7 cellular contexts compared by ENCODE assay signal in the genomic region with DNA sequence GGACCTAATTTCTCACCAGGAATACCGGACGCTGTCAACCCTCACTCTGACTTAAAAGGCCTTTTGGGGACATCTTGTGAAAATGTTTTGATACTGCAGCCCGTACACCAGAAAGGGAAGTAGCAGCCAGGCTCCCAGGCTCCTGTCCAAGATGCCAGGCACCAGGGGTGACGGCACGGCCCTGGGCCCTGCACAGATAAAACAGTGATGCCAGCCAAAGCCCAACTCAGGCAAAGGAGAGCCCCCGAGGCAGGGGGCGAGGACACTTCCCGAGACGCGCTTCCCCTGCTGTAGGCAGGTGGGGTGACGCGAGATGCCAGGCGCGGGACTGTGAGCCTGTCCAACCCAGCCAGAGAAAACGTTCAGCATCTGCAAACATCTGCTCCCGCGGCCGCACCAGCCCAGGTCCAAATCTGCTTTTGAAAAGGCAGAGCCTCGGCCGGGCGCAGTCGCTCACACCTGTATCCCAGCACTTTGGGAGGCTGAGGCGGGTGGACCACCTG. TPM values are rescaled to one million over a fixed set of nuclear protein-coding genes. Genes with fewer than 3 reads are reported as not detected.
DNase-seq lines count a peak whose midpoint lies in the region; ATAC-seq and TF ChIP-seq lines count a peak whose summit lies in the region.

No MANE protein-coding gene starts in this region.

- H3K4me1 ChIP-seq in thoracic aorta (ENCODE audit: control insufficient read depth in 1 of 2, low read depth in 2 of 2), result peaks cover 0 to 6% of the 10 kb centered on the region in 2 donors

- H3K36me3 ChIP-seq in thoracic aorta, result no peaks in the 10 kb centered on the region

- H3K27me3 Mint-ChIP-seq in HFFc6 (ENCODE audit: insufficient read depth), result no peaks in the 10 kb centered on the region

- peak overlapping the region; percentile 35 for H3K4me3 ChIP-seq in thoracic aorta

- no peaks in the 10 kb centered on the region for H3K9me3 ChIP-seq in thoracic aorta

- peak; percentile 50 for ATAC-seq in thoracic aorta (ENCODE audit: insufficient number of reproducible peaks, low FRiP score, low read depth)

- H3K4me1 Mint-ChIP-seq in HFFc6 (ENCODE audit: low read depth), result no peaks in the 10 kb centered on the region

- no peaks in the 10 kb centered on the region for H3K36me3 Mint-ChIP-seq in HFFc6 (ENCODE audit: low read depth)

- H3K27me3 ChIP-seq in thoracic aorta (replicated peaks; ENCODE audit: insufficient read depth), result no peaks in the 10 kb centered on the region

- DNase-seq in HFFc6, result peak; percentile 12
- DNase-seq in SHP77 (lab: John Stamatoyannopoulos, UW), result peak; percentile 82 to 84
- DNase-seq in globus pallidus (ENCODE audit: low spot score), result peak; percentile 35
- no peak for DNase-seq in thoracic aorta (ENCODE audit: low spot score)
- no peak for DNase-seq in effector CD4-positive, alpha-beta T cell
- no peak for DNase-seq in glomerular visceral epithelial cell (ENCODE audit: extremely low spot score)
- DNase-seq in activated effector memory CD4-positive, alpha-beta T cell treated with Interleukin-2 at 50 U/mL for 16 hours, result no peak

- H3K4me3 Mint-ChIP-seq in HFFc6, result no peak overlapping the region

- no peak overlapping the region for H3K27ac ChIP-seq in thoracic aorta

- H3K27ac Mint-ChIP-seq in HFFc6, result no peak overlapping the region

- TF ChIP-seq CTCF in HFFc6 (IDR thresholded peaks at IDR 0.05) (peak; percentile 19; the same call in 1 of the 2 replicates), thoracic aorta (IDR thresholded peaks at IDR 0.05) (peak; percentile 51)

- H3K9me3 Mint-ChIP-seq in HFFc6, result no peaks in the 10 kb centered on the region

RNA-seq across cellular contexts. Expression of gene ZFAND2A, which starts 15.7 kb away (rescaled TPM):
- total RNA-seq in HFFc6 (2021; fragmentation: NEBNext Ultra II Directional; extraction: Animal tissue kit (Norgen Biotek cat#: 25700)), result 10 to 100 TPM; 14.3 to 20.8 (median 18.0) TPM
- 10 to 100 TPM; 19.3 to 23.2 TPM for total RNA-seq in thoracic aorta

RNA-seq across cellular contexts. Expression of gene GPER1, which starts 56.4 kb away (rescaled TPM):
- total RNA-seq in HFFc6 (2021; fragmentation: NEBNext Ultra II Directional; extraction: Animal tissue kit (Norgen Biotek cat#: 25700)), result 1 to 10 TPM; 4.6 to 7.1 (median 5.3) TPM
- 1 to 10 TPM; 3.9 to 5.3 TPM for total RNA-seq in thoracic aorta

Comparison
In these comparisons a context has a peak if more than half of its experiments do, and no peak if none do; other contexts are left out.
1. DNase-seq: peak in HFFc6 (single experiment), SHP77 (2 of 2) and globus pallidus (single experiment); none in thoracic aorta (single experiment), effector CD4-positive, alpha-beta T cell (single experiment), glomerular visceral epithelial cell (single experiment) and activated effector memory CD4-positive, alpha-beta T cell treated with Interleukin-2 at 50 U/mL for 16 hours (single experiment).